In genomic region chr21:25732091-25732760, GRCh38 we compare ENCODE assay signal across 15 cellular contexts. TPM values are rescaled to one million over a fixed set of nuclear protein-coding genes. Genes with fewer than 3 reads are reported as not detected.
A peak's percentile ranks its signal among the peaks of the same experiment; 100 is the strongest.
DNase-seq lines count a peak whose midpoint lies in the region; ATAC-seq, FAIRE-seq and TF ChIP-seq lines count a peak whose summit lies in the region.
"Had no signal": no experiment of that assay in that cellular context is flagged by ENCODE, and none has a peak within 500 bp of the region (broad histone marks: within the 10 kb centered on the region; RNA-seq: fewer than 3 reads in every experiment).

No MANE protein-coding gene starts in this region.

- no peak for TF ChIP-seq POLR2A in GM12878 (IDR thresholded peaks at IDR 0.05; ENCODE audit: low read depth, low read length)

- H3K36me3 ChIP-seq in GM23338 (ENCODE audit: insufficient read depth), result peaks cover 25% of the 10 kb centered on the region
- peaks cover 2 to 11% of the 10 kb centered on the region in 2 experiments for H3K36me3 ChIP-seq in GM12878 (ENCODE audit: control insufficient read depth in 2 of 2, insufficient read depth in 2 of 2, low read length in 1 of 2)

- no peaks in the 10 kb centered on the region for H3K9me3 ChIP-seq in GM12878 (replicated peaks; ENCODE audit: control insufficient read depth, insufficient read depth, low read length)
- H3K9me3 ChIP-seq: left lung, testis had no signal

- TF ChIP-seq CTCF in CD14-positive monocyte (IDR thresholded peaks at IDR 0.05) (no peak), GM23338 (conservative IDR thresholded peaks at IDR 0.05; ENCODE audit: low read depth in 2 of 2) (no peak), GM12878 (IDR thresholded peaks at IDR 0.05 in 2 of 3, conservative IDR thresholded peaks at IDR 0.05 in 1 of 3; ENCODE audit: control insufficient read depth in 2 of 3, extremely low read depth in 1 of 3, insufficient read depth in 1 of 3, low read depth in 3 of 3, low read length in 3 of 3) (no peak)

- no peaks in the 10 kb centered on the region for H3K27me3 ChIP-seq in GM23338 (ENCODE audit: insufficient read depth)
- H3K27me3 ChIP-seq in GM12878 (replicated peaks in 1 of 2; ENCODE audit: control insufficient read depth in 2 of 2, insufficient read depth in 2 of 2, low read length in 1 of 2), result no peaks in the 10 kb centered on the region
- H3K27me3 ChIP-seq: dorsolateral prefrontal cortex, left lung, testis had no signal

- H3K9me2 ChIP-seq in GM23338 (ENCODE audit: insufficient read depth), result no peaks in the 10 kb centered on the region

- H3K27ac ChIP-seq in GM23338 (ENCODE audit: low read depth), result 0 out of 2 replicates have a peak overlapping the region, but pooled peaks have one; percentile 20
- no peak overlapping the region for H3K27ac ChIP-seq in GM12878 (ENCODE audit: control insufficient read depth, insufficient read depth)
- H3K27ac ChIP-seq: left lung had no signal

- H3K79me2 ChIP-seq in GM23338 (replicated peaks; ENCODE audit: insufficient read depth) (peaks cover 81% of the 10 kb centered on the region), GM12878 (ENCODE audit: control insufficient read depth, insufficient read depth, low read length) (peaks cover 67% of the 10 kb centered on the region)

- TF ChIP-seq RAD21 in GM12878 (IDR thresholded peaks at IDR 0.05; ENCODE audit: insufficient read depth, low read depth, low read length), result no peak

- SMC1A ChIA-PET in GM12878 (lab: Charles Lee; ENCODE audit: uncharacterized antibody, unreplicated experiment), result interaction anchor here (0.7 to 1.1 kb wide), 3 partner anchors 9 to 124 kb away, joined by 3 to 4 read pairs (median 3); no protein-coding TSS in a partner anchor

- H3K9me3 Mint-ChIP-seq in CD14-positive monocyte (no peaks in the 10 kb centered on the region), GM23338 (no peaks in the 10 kb centered on the region; the same call in 2 of the 3 replicates)

- H3K4me2 ChIP-seq in GM23338 (no peak overlapping the region), GM12878 (ENCODE audit: control insufficient read depth, insufficient read depth) (peak overlapping the region; percentile 47; the same call in 1 of the 2 replicates)

- H3K27me3 Mint-ChIP-seq in CD14-positive monocyte (ENCODE audit: low read depth in 3 of 3) (no peaks in the 10 kb centered on the region), GM23338 (ENCODE audit: insufficient read depth, low read depth, poor library complexity) (peaks cover 11% of the 10 kb centered on the region)
- H3K27me3 Mint-ChIP-seq: naive B cell had no signal

- DNase-seq in CD14-positive monocyte (ENCODE audit: low spot score) (no peak), GM23338 (ENCODE audit: low spot score) (no peak), GM12878 (ENCODE audit: low read depth, low spot score) (no peak), midbrain (lab: John Stamatoyannopoulos, UW) (peak; percentile 1)
- DNase-seq: activated CD4-positive, alpha-beta T cell treated with anti-CD3 and anti-CD28 coated beads for 48 hours; aorta; dorsolateral prefrontal cortex; left lung; naive B cell; NCI-H146; SHP77 treated with DMSO at 0.1 percent for 48 hours; testis had no signal

- WGBS in GM12878 (ENCODE audit: insufficient coverage, insufficient replicate concordance, low lambda C conversion rate, missing lambda C conversion rate), result 93% methylated on average over 6 of the region's 6 CpGs

- BruUV-seq in GM12878 (replicated peaks; lab: Mats Ljungman, UMichigan), result no TSS peak

- no peak overlapping the region for H2AFZ ChIP-seq in GM23338
- no peak overlapping the region for H2AFZ ChIP-seq in GM12878 (ENCODE audit: control insufficient read depth, low read depth, low read length)

- FAIRE-seq in GM12878 (lab: Jason Lieb, UNC), result no peak

- TF ChIP-seq EP300 in GM12878 (IDR thresholded peaks at IDR 0.05; ENCODE audit: borderline replicate concordance in 1 of 2, control insufficient read depth in 1 of 2, low read depth in 2 of 2, low read length in 2 of 2), result no peak

- peaks cover 27% of the 10 kb centered on the region for H3K4me1 Mint-ChIP-seq in CD14-positive monocyte
- H3K4me1 Mint-ChIP-seq in GM23338, result peaks cover 16% of the 10 kb centered on the region

- CTCF ChIA-PET in GM12878 (lab: Yijun Ruan, JAX), result interaction anchor here (0.7 kb wide), 1 partner anchor 124 kb away, joined by 4 read pairs; no protein-coding TSS in a partner anchor

- H3K27ac Mint-ChIP-seq in CD14-positive monocyte, result peak overlapping the region in 4 of 7 donors; percentile 10 to 53 (median 42)
- H3K27ac Mint-ChIP-seq in GM23338, result peak overlapping the region; percentile 48; the same call in 1 of the 2 replicates

- POLR2A ChIA-PET in GM12878 (lab: Charles Lee), result interaction anchor here (0.6 kb wide), 1 partner anchor 18 kb away, joined by 4 read pairs; no protein-coding TSS in a partner anchor

- H3K4me3 Mint-ChIP-seq in CD14-positive monocyte (no peak overlapping the region), GM23338 (no peak overlapping the region)

- no peaks in the 10 kb centered on the region for H3F3A ChIP-seq in GM23338 (replicated peaks; ENCODE audit: low read depth)

- H3K36me3 Mint-ChIP-seq in CD14-positive monocyte, result peaks cover 29 to 43% of the 10 kb centered on the region in 2 donors
- peaks cover 28% of the 10 kb centered on the region for H3K36me3 Mint-ChIP-seq in GM23338 (ENCODE audit: low read depth)

- RAD21 ChIA-PET in GM12878 (lab: Charles Lee; ENCODE audit: unreplicated experiment), result no interaction called here

- ATAC-seq in GM23338, result no peak
- no peak for ATAC-seq in GM12878
- ATAC-seq in HG03442 (IDR thresholded peaks at IDR 0.05; ENCODE audit: unreplicated experiment), result no peak
- ATAC-seq in GM21526 (IDR thresholded peaks at IDR 0.05; ENCODE audit: low FRiP score, unreplicated experiment), result no peak
- ATAC-seq in HG03196 (IDR thresholded peaks at IDR 0.05; ENCODE audit: unreplicated experiment), result no peak
- ATAC-seq: left lung had no signal

- no peak overlapping the region for H3K4me3 ChIP-seq in GM23338
- H3K4me3 ChIP-seq in GM12878, result peak overlapping the region; percentile 28; the same call in 1 of the 2 replicates
- H3K4me3 ChIP-seq: left lung, testis had no signal

- no peaks in the 10 kb centered on the region; the same call in 1 of the 2 replicates for H4K20me1 ChIP-seq in GM23338 (replicated peaks; ENCODE audit: insufficient read depth)
- no peaks in the 10 kb centered on the region for H4K20me1 ChIP-seq in GM12878 (ENCODE audit: control insufficient read depth, insufficient read depth)

- H3K4me1 ChIP-seq in GM23338 (ENCODE audit: insufficient read depth) (peaks cover 10% of the 10 kb centered on the region; the same call in 1 of the 2 replicates), GM12878 (ENCODE audit: control insufficient read depth, insufficient read depth, low read length) (peaks cover 10% of the 10 kb centered on the region; the same call in 1 of the 2 replicates)

- intact Hi-C loops in CD14-positive monocyte (cut with micrococcal nuclease) (loop anchor here in 1 of 2 donors (10.0 kb wide), 1 partner anchor 277 kb away; no protein-coding TSS in a partner anchor), GM12878 (cut with micrococcal nuclease; ENCODE audit: unreplicated experiment) (loop anchor here (10.0 kb wide), 1 partner anchor 433 kb away; no protein-coding TSS in a partner anchor)

- in situ Hi-C loops in GM12878 (cut with MboI), result loop anchor here (5.0 to 10.0 kb wide), 2 partner anchors 125 to 317 kb away; partner anchors contain the start of gene MRPL39

- no peak overlapping the region for H3K9ac ChIP-seq in GM12878 (ENCODE audit: control insufficient read depth, insufficient read depth, low read length)

TF ChIP-seq in GM12878, 131 proteins besides CTCF, POLR2A, EP300 and RAD21 (continues in another document):
- no peak for TF ChIP-seq CHD4 (IDR thresholded peaks at IDR 0.05)

RNA-seq across cellular contexts. Expression of gene ATP5PF, which starts 2.5 kb away (rescaled TPM):
- polyA plus RNA-seq in CD14-positive monocyte (100 to 1,000 TPM; 340 to 360 TPM), GM23338 (2016; fragmentation: Nextera tagmentation; extraction: Ambion mirVana) (719 and 751 TPM in 2 replicates), GM12878 (2011; rRNA removed) (257 and 338 TPM in 2 replicates), GM12878 (2014; fragmentation: Illumina TruSeq; extraction: Trizol) (534 and 796 TPM in 2 replicates), GM12878 (2014; fragmentation: Nextera tagmentation; extraction: Ambion mirVana) (1,000 to 10,000 TPM; 1,189 to 1,604 TPM), GM12878 (2014; rRNA removed) (375 and 439 TPM in 2 replicates), GM12878 (2016; fragmentation: Nextera tagmentation; extraction: Ambion mirVana) (100 to 1,000 TPM; 851 to 853 TPM)
- 127 and 154 TPM in 2 replicates for total RNA-seq in GM23338 (2014; rRNA removed; shearing (Covaris generic))
- total RNA-seq in GM12878 (2013; cell fraction: nucleolus; rRNA removed), result 16.7 and 17.7 TPM in 2 replicates
- total RNA-seq in GM12878 (2014; rRNA removed) (103 and 110 TPM in 2 replicates), GM12878 (2014; rRNA removed; fragmentation: Illumina TruSeq; extraction: Trizol) (170 and 175 TPM in 2 replicates), GM12878 (2021) (140 and 147 TPM in 2 replicates)
- 191 TPM for polyA plus RNA-seq in GM12878 (2011; ENCODE audit: low read depth)
- 127 and 146 TPM in 2 replicates for polyA plus RNA-seq in GM12878 (2011; cell fraction: cytosol; rRNA removed)
- polyA plus RNA-seq in GM12878 (2011; cell fraction: nucleus; rRNA removed), result 51.3 and 62.4 TPM in 2 replicates
- 197 and 228 TPM in 2 replicates for polyA plus RNA-seq in GM12878 (2012)
- polyA minus RNA-seq in GM12878 (2011; rRNA and poly(A)+ RNA removed), result 50.2 and 57.6 TPM in 2 replicates
- polyA minus RNA-seq in GM12878 (2011; cell fraction: cytosol; rRNA and poly(A)+ RNA removed), result 13.4 and 27.2 TPM in 2 replicates
- 13.3 and 17.8 TPM in 2 replicates for polyA minus RNA-seq in GM12878 (2011; cell fraction: nucleus; rRNA and poly(A)+ RNA removed)

RNA-seq across cellular contexts. Expression of gene GABPA, which starts 2.5 kb away (rescaled TPM):
- polyA plus RNA-seq in CD14-positive monocyte, result 10 to 100 TPM; 12.9 to 20.1 TPM
- 28.6 and 30.1 TPM in 2 replicates for total RNA-seq in GM23338 (2014; rRNA removed; shearing (Covaris generic))
- 8.5 TPM in 2 replicates for polyA plus RNA-seq in GM23338 (2016; fragmentation: Nextera tagmentation; extraction: Ambion mirVana)
- 20.5 and 22.3 TPM in 2 replicates for total RNA-seq in GM12878 (2013; cell fraction: nucleolus; rRNA removed)
- total RNA-seq in GM12878 (2014; rRNA removed), result 19.3 and 23.7 TPM in 2 replicates
- total RNA-seq in GM12878 (2014; rRNA removed; fragmentation: Illumina TruSeq; extraction: Trizol), result 23.5 and 24.6 TPM in 2 replicates
- total RNA-seq in GM12878 (2021), result 22.4 and 23.2 TPM in 2 replicates
- 6.1 TPM for polyA plus RNA-seq in GM12878 (2011; ENCODE audit: low read depth)
- polyA plus RNA-seq in GM12878 (2011; rRNA removed), result 24.1 and 42.8 TPM in 2 replicates
- 7.5 and 12.4 TPM in 2 replicates for polyA plus RNA-seq in GM12878 (2011; cell fraction: cytosol; rRNA removed)
- polyA plus RNA-seq in GM12878 (2011; cell fraction: nucleus; rRNA removed), result 15.5 and 16.1 TPM in 2 replicates
- polyA plus RNA-seq in GM12878 (2012), result 11.0 and 11.9 TPM in 2 replicates
- 23.4 and 28.7 TPM in 2 replicates for polyA plus RNA-seq in GM12878 (2014; fragmentation: Illumina TruSeq; extraction: Trizol)
- polyA plus RNA-seq in GM12878 (2014; fragmentation: Nextera tagmentation; extraction: Ambion mirVana), result 1 to 10 TPM; 7.6 to 8.4 TPM
- polyA plus RNA-seq in GM12878 (2014; rRNA removed), result 14.7 and 16.3 TPM in 2 replicates
- 10 to 100 TPM; 25.1 to 25.6 TPM for polyA plus RNA-seq in GM12878 (2016; fragmentation: Nextera tagmentation; extraction: Ambion mirVana)
- polyA minus RNA-seq in GM12878 (2011; rRNA and poly(A)+ RNA removed), result 13.4 and 23.1 TPM in 2 replicates
- 7.9 and 9.1 TPM in 2 replicates for polyA minus RNA-seq in GM12878 (2011; cell fraction: cytosol; rRNA and poly(A)+ RNA removed)
- 5.0 and 7.0 TPM in 2 replicates for polyA minus RNA-seq in GM12878 (2011; cell fraction: nucleus; rRNA and poly(A)+ RNA removed)
